In the genomic region with DNA sequence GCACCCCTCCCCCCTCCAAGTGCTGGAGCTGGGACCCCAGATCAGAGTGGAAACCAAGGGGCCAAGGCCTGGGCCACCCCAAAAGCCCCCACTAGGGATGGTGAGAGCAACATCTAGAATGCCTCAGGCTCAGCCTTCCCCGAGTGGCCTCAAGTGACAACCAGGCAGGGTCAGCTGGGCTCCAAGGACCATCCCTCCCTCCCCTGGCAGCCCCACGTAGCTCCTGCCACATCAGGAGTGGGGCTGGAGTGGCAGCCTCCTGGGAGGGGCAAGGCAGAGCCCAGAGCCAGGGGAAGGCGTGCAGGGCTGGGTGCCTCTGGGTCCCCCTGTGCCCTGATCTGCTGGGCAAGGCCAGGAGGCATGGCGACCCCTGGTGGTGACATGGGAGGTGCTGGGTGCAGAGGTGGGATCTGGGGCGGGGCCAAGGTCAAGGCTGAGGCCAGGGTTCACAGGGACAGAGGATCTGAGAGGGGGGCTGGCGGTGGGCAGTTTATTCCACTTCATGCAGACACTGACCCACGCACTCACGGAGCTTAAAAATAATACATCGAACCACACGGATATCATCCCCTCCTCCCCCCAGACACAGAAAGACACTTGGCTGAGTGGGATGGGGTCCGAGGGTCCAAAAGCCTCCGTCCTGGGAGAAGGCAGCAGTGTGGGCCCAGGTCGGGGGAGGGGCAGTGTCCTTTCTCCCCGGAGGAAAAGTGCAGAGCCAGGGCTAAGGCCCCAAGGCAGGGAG, we compare ENCODE assay signal across 8 cellular contexts. TPM values are rescaled to one million over a fixed set of nuclear protein-coding genes. Genes with fewer than 3 reads are reported as not detected.
DNase-seq lines count a peak whose midpoint lies in the region; ATAC-seq and TF ChIP-seq lines count a peak whose summit lies in the region.

No MANE protein-coding gene starts in this region.

- peak; percentile 93 for TF ChIP-seq CTCF in GM12872 (IDR thresholded peaks at IDR 0.05; ENCODE audit: insufficient read depth, low read depth, low read length)

- H3K9me3 Mint-ChIP-seq in natural killer cell treated with Interleukin-12 subunit alpha and Interleukin-12 subunit beta and Interleukin-15 and Interleukin-18, amount 100 ng/mL, for 72 hours, result no peaks in the 10 kb centered on the region

- ATAC-seq in HG03280 (IDR thresholded peaks at IDR 0.05; ENCODE audit: unreplicated experiment), result peak; percentile 63
- ATAC-seq in natural killer cell treated with Interleukin-12 subunit alpha and Interleukin-12 subunit beta and Interleukin-15 and Interleukin-18, amount 100 ng/mL, for 72 hours, result peak; percentile 89 to 91

- no peaks in the 10 kb centered on the region for H3K36me3 Mint-ChIP-seq in natural killer cell treated with Interleukin-12 subunit alpha and Interleukin-12 subunit beta and Interleukin-15 and Interleukin-18, amount 100 ng/mL, for 72 hours

- H3K27me3 Mint-ChIP-seq in natural killer cell treated with Interleukin-12 subunit alpha and Interleukin-12 subunit beta and Interleukin-15 and Interleukin-18, amount 100 ng/mL, for 72 hours, result no peaks in the 10 kb centered on the region

- H3K4me3 Mint-ChIP-seq in natural killer cell treated with Interleukin-12 subunit alpha and Interleukin-12 subunit beta and Interleukin-15 and Interleukin-18, amount 100 ng/mL, for 72 hours, result no peak overlapping the region

- H3K27ac Mint-ChIP-seq in natural killer cell treated with Interleukin-12 subunit alpha and Interleukin-12 subunit beta and Interleukin-15 and Interleukin-18, amount 100 ng/mL, for 72 hours, result no peak overlapping the region

- peaks cover 0 to 3% of the 10 kb centered on the region in 2 donors for H3K4me1 Mint-ChIP-seq in natural killer cell treated with Interleukin-12 subunit alpha and Interleukin-12 subunit beta and Interleukin-15 and Interleukin-18, amount 100 ng/mL, for 72 hours (ENCODE audit: low read depth in 2 of 2)

- TF ChIP-seq POLR2A in erythroblast (IDR thresholded peaks at IDR 0.05; ENCODE audit: low read length), result no peak

- DNase-seq in NOMO-1 treated with dmso at 0.1 percent for 144 hours (lab: John Stamatoyannopoulos, UW; ENCODE audit: unreplicated experiment) (peak; percentile 82), erythroblast (lab: John Stamatoyannopoulos, UW) (peak; percentile 88 to 94), GF-D8 (lab: John Stamatoyannopoulos, UW) (no peak)
- peak; percentile 79 for DNase-seq in activated CD8-positive, alpha-beta memory T cell treated with anti-CD3 and anti-CD28 coated beads, Interleukin-2, amount 50 U/mL, for 24 hours (ENCODE audit: extremely low read depth)
- DNase-seq in natural killer cell treated with Interleukin-12 subunit alpha and Interleukin-12 subunit beta and Interleukin-15 and Interleukin-18, amount 100 ng/mL, for 72 hours (ENCODE audit: low spot score), result peak; percentile 91
- DNase-seq in stimulated activated naive CD4-positive, alpha-beta T cell treated with Interleukin-2 at 50 U/mL for 16 hours (lab: John Stamatoyannopoulos, UW), result peak; percentile 90

RNA-seq across cellular contexts. Expression of a gene that starts 15.8 kb away (rescaled TPM):
- total RNA-seq in natural killer cell treated with Interleukin-12 subunit alpha and Interleukin-12 subunit beta and Interleukin-15 and Interleukin-18, amount 100 ng/mL, for 72 hours, result 100 to 1,000 TPM; 202 to 235 TPM

RNA-seq across cellular contexts. Expression of a gene that starts 22.8 kb away (rescaled TPM):
- total RNA-seq in natural killer cell treated with Interleukin-12 subunit alpha and Interleukin-12 subunit beta and Interleukin-15 and Interleukin-18, amount 100 ng/mL, for 72 hours, result 10 to 100 TPM; 24.1 to 31.9 TPM

RNA-seq across cellular contexts. Expression of a gene that starts 30.2 kb away (rescaled TPM):
- total RNA-seq in natural killer cell treated with Interleukin-12 subunit alpha and Interleukin-12 subunit beta and Interleukin-15 and Interleukin-18, amount 100 ng/mL, for 72 hours, result 10 to 100 TPM; 32.6 to 35.6 TPM

RNA-seq across cellular contexts. Expression of a gene that starts 41.5 kb away (rescaled TPM):
- not detected for total RNA-seq in natural killer cell treated with Interleukin-12 subunit alpha and Interleukin-12 subunit beta and Interleukin-15 and Interleukin-18, amount 100 ng/mL, for 72 hours

RNA-seq across cellular contexts. Expression of a gene that starts 49.8 kb away (rescaled TPM):
- 1 to 10 TPM in 1 of 2 donors, under 1 TPM in 1; 0.59 to 1.9 TPM for total RNA-seq in natural killer cell treated with Interleukin-12 subunit alpha and Interleukin-12 subunit beta and Interleukin-15 and Interleukin-18, amount 100 ng/mL, for 72 hours
